18 cellular contexts compared by ENCODE assay signal in the genomic region with DNA sequence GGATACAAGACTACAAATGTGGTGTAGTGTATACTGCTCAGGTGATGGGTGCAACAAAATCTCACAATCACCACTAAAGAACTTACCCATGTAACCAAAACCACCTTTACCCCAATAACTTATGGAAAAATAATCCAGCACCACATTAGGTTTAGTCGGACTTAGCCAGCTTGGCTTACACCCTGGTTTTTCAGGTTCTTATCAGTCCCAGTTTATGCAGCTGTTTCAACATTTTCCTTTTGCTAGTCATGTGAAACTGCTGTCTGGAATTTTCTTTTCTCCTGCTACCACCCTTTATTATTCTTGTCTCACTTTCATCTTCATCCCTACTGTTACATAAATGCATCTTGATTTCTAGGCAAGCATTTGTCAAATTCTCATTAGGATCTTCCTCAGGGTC. TPM values are rescaled to one million over a fixed set of nuclear protein-coding genes. Genes with fewer than 3 reads are reported as not detected.
DNase-seq lines count a peak whose midpoint lies in the region; ATAC-seq, FAIRE-seq and TF ChIP-seq lines count a peak whose summit lies in the region.
"Had no signal": no experiment of that assay in that cellular context is flagged by ENCODE, and none has a peak within 500 bp of the region (broad histone marks: within the 10 kb centered on the region; RNA-seq: fewer than 3 reads in every experiment).

No MANE protein-coding gene starts in this region.

- H3K36me3 ChIP-seq in body of pancreas (replicated peaks in 1 of 2; ENCODE audit: insufficient read depth in 1 of 2, low read depth in 2 of 2), result no peaks in the 10 kb centered on the region
- no peaks in the 10 kb centered on the region for H3K36me3 ChIP-seq in neural cell (ENCODE audit: insufficient read depth, low read length)
- H3K36me3 ChIP-seq: BE2C, HAP-1 had no signal

- peak overlapping the region; percentile 6 for H3K9ac ChIP-seq in neural cell (ENCODE audit: low read length)

- TF ChIP-seq RAD21 in neural cell (conservative IDR thresholded peaks at IDR 0.05), result no peak

- TF ChIP-seq CTCF in body of pancreas (IDR thresholded peaks at IDR 0.05) (no peak), neural cell (IDR thresholded peaks at IDR 0.05; ENCODE audit: poor library complexity, severe bottlenecking) (no peak)

- no peak for DNase-seq in HTR-8/SVneo (ENCODE audit: insufficient read length, low spot score)
- DNase-seq in body of pancreas, result peak; percentile 18 to 58 (median 46)
- no peak for DNase-seq in NCI-H446 treated with DMSO at 0.1 percent for 48 hours (lab: John Stamatoyannopoulos, UW)
- no peak for DNase-seq in activated T-cell treated with anti-CD3 and anti-CD28 coated beads, Interleukin-2, amount 50 U/mL, for 4 hours
- DNase-seq in NCI-H82 treated with DMSO at 0.1 percent for 48 hours (lab: John Stamatoyannopoulos, UW; ENCODE audit: unreplicated experiment), result no peak
- DNase-seq: ACHN; BE2C; C1 segment of cervical spinal cord; CD4-positive, CD25-positive, alpha-beta regulatory T cell; DMS153; DMS79; GDM1 had no signal

- H3K4me1 Mint-ChIP-seq in activated T-cell treated with anti-CD3 and anti-CD28 coated beads, Interleukin-2, amount 50 U/mL, for 4 hours (ENCODE audit: low read depth), result no peaks in the 10 kb centered on the region
- H3K4me1 Mint-ChIP-seq: CD4-positive, CD25-positive, alpha-beta regulatory T cell had no signal

- H2AFZ ChIP-seq in neural cell (ENCODE audit: low read depth, low read length), result no peak overlapping the region

- no peaks in the 10 kb centered on the region for H3K79me2 ChIP-seq in neural cell (replicated peaks; ENCODE audit: insufficient read depth, low read length)

- H3K9me3 ChIP-seq in body of pancreas (no peaks in the 10 kb centered on the region), neural cell (ENCODE audit: low read length) (no peaks in the 10 kb centered on the region)
- H3K9me3 ChIP-seq: BE2C, HAP-1 had no signal

- H3K4me3 Mint-ChIP-seq in activated T-cell treated with anti-CD3 and anti-CD28 coated beads, Interleukin-2, amount 50 U/mL, for 4 hours, result no peak overlapping the region
- H3K4me3 Mint-ChIP-seq: CD4-positive, CD25-positive, alpha-beta regulatory T cell had no signal

- no peaks in the 10 kb centered on the region for H4K20me1 ChIP-seq in neural cell (ENCODE audit: insufficient read depth)

- peak overlapping the region; percentile 65 to 72 (median 68) for H3K27ac ChIP-seq in body of pancreas
- peak overlapping the region; percentile 69 for H3K27ac ChIP-seq in neural cell (ENCODE audit: low read length)

- no peak overlapping the region for H3K4me3 ChIP-seq in body of pancreas
- no peak overlapping the region for H3K4me3 ChIP-seq in neural cell (ENCODE audit: low read length)
- H3K4me3 ChIP-seq: HAP-1 had no signal

- no peaks in the 10 kb centered on the region for H3K27me3 ChIP-seq in body of pancreas
- no peaks in the 10 kb centered on the region for H3K27me3 ChIP-seq in neural cell (ENCODE audit: insufficient read depth, low read depth, low read length)
- H3K27me3 ChIP-seq: BE2C had no signal

- peaks cover 4% of the 10 kb centered on the region for H3K9me3 Mint-ChIP-seq in activated T-cell treated with anti-CD3 and anti-CD28 coated beads, Interleukin-2, amount 50 U/mL, for 4 hours

- no peak overlapping the region for H3K4me2 ChIP-seq in neural cell (ENCODE audit: low read length)

- TF ChIP-seq POLR2A in body of pancreas (IDR thresholded peaks at IDR 0.05), result no peak

- no peaks in the 10 kb centered on the region for H3K27me3 Mint-ChIP-seq in activated T-cell treated with anti-CD3 and anti-CD28 coated beads, Interleukin-2, amount 50 U/mL, for 4 hours (ENCODE audit: low read depth)
- H3K27me3 Mint-ChIP-seq: CD4-positive, CD25-positive, alpha-beta regulatory T cell had no signal

- H3K9me2 ChIP-seq in neural cell (ENCODE audit: insufficient read depth, low read length), result no peaks in the 10 kb centered on the region

- 37 to 52% methylated on average over 1 of the region's 1 CpG for WGBS in body of pancreas, 2 donors

- peak; percentile 16 for FAIRE-seq in HTR-8/SVneo (lab: Jason Lieb, UNC)
- FAIRE-seq: GM12892, GM18507 had no signal

- intact Hi-C loops in body of pancreas (cut with DNase I), result no loop called here

- no peaks in the 10 kb centered on the region for H3F3A ChIP-seq in neural cell (ENCODE audit: insufficient read depth, low read length, poor library complexity, severe bottlenecking)

- no peaks in the 10 kb centered on the region for H3K36me3 Mint-ChIP-seq in activated T-cell treated with anti-CD3 and anti-CD28 coated beads, Interleukin-2, amount 50 U/mL, for 4 hours (ENCODE audit: insufficient read depth)

- TF ChIP-seq EP300 in neural cell (conservative IDR thresholded peaks at IDR 0.05; ENCODE audit: poor library complexity, severe bottlenecking), result no peak

- peak; percentile 86 for ATAC-seq in body of pancreas
- no peak for ATAC-seq in GM21786 (IDR thresholded peaks at IDR 0.05; ENCODE audit: unreplicated experiment)
- no peak for ATAC-seq in activated T-cell treated with anti-CD3 and anti-CD28 coated beads, Interleukin-2, amount 50 U/mL, for 4 hours

- peaks cover 36% of the 10 kb centered on the region for H3K4me1 ChIP-seq in body of pancreas
- H3K4me1 ChIP-seq: BE2C had no signal

TF ChIP-seq in neural cell, 6 proteins besides CTCF, POLR2A, EP300 and RAD21:
- TF ChIP-seq EZH2 (IDR thresholded peaks at IDR 0.05; ENCODE audit: borderline replicate concordance, insufficient read depth, low read length, poor library complexity, severe bottlenecking) (no peak), POLR2AphosphoS5 (IDR thresholded peaks at IDR 0.05) (no peak), MXI1 (conservative IDR thresholded peaks at IDR 0.05; ENCODE audit: poor library complexity, severe bottlenecking) (no peak), TAF1 (IDR thresholded peaks at IDR 0.05; ENCODE audit: low read depth) (no peak), SMC3 (conservative IDR thresholded peaks at IDR 0.05; ENCODE audit: poor library complexity) (no peak)
- TF ChIP-seq, protein P1, sequence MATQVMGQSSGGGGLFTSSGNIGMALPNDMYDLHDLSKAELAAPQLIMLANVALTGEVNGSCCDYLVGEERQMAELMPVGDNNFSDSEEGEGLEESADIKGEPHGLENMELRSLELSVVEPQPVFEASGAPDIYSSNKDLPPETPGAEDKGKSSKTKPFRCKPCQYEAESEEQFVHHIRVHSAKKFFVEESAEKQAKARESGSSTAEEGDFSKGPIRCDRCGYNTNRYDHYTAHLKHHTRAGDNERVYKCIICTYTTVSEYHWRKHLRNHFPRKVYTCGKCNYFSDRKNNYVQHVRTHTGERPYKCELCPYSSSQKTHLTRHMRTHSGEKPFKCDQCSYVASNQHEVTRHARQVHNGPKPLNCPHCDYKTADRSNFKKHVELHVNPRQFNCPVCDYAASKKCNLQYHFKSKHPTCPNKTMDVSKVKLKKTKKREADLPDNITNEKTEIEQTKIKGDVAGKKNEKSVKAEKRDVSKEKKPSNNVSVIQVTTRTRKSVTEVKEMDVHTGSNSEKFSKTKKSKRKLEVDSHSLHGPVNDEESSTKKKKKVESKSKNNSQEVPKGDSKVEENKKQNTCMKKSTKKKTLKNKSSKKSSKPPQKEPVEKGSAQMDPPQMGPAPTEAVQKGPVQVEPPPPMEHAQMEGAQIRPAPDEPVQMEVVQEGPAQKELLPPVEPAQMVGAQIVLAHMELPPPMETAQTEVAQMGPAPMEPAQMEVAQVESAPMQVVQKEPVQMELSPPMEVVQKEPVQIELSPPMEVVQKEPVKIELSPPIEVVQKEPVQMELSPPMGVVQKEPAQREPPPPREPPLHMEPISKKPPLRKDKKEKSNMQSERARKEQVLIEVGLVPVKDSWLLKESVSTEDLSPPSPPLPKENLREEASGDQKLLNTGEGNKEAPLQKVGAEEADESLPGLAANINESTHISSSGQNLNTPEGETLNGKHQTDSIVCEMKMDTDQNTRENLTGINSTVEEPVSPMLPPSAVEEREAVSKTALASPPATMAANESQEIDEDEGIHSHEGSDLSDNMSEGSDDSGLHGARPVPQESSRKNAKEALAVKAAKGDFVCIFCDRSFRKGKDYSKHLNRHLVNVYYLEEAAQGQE (IDR thresholded peaks at IDR 0.05; ENCODE audit: borderline replicate concordance), result no peak

RNA-seq across cellular contexts. Expression of a gene that starts 51.5 kb away (rescaled TPM):
- 1 to 10 TPM; 6.6 to 9.1 TPM for total RNA-seq in body of pancreas
- polyA plus RNA-seq in neural cell, result 22.4 and 23.1 TPM in 2 replicates
- 42.1 and 49.5 TPM in 2 replicates for polyA minus RNA-seq in neural cell
- total RNA-seq in activated T-cell treated with anti-CD3 and anti-CD28 coated beads, Interleukin-2, amount 50 U/mL, for 4 hours, result not detected
- total RNA-seq: CD4-positive, CD25-positive, alpha-beta regulatory T cell; HT-29 had no signal
- polyA plus RNA-seq: CD4-positive, CD25-positive, alpha-beta regulatory T cell had no signal

Comparison
In these comparisons a context has a peak if more than half of its experiments do, and no peak if none do; other contexts are left out.
1. DNase-seq: peak in body of pancreas (4 of 4); none in HTR-8/SVneo (single experiment), NCI-H446 treated with DMSO at 0.1 percent for 48 hours (single experiment), activated T-cell treated with anti-CD3 and anti-CD28 coated beads, Interleukin-2, amount 50 U/mL, for 4 hours (single experiment) and NCI-H82 treated with DMSO at 0.1 percent for 48 hours (single experiment).
2. RNA of a gene that starts 51.5 kb away (total RNA-seq): 6.6 to 9.1 TPM in body of pancreas; not detected in activated T-cell treated with anti-CD3 and anti-CD28 coated beads, Interleukin-2, amount 50 U/mL, for 4 hours; every median in the first group is over 4 times any median in the second.